8 cellular contexts compared by ENCODE assay signal in genomic region chr15:63381301-63382192, GRCh38. TPM values are rescaled to one million over a fixed set of nuclear protein-coding genes. Genes with fewer than 3 reads are reported as not detected.
DNase-seq lines count a peak whose midpoint lies in the region; ATAC-seq and TF ChIP-seq lines count a peak whose summit lies in the region.

Gene CA12 (minus strand): TSS chr15:63381846. CDS start chr15:63381720, 126 bp downstream.

- H3K27me3 ChIP-seq in mucosa of stomach (ENCODE audit: control insufficient read depth, insufficient read depth, low read length) (peaks cover 17% of the 10 kb centered on the region), aorta (ENCODE audit: control insufficient read depth in 1 of 2, insufficient read depth in 2 of 2, low read length in 1 of 2) (no peaks in the 10 kb centered on the region)

- peak within 1 kb of the TSS; percentile 56 for H3K4me3 Mint-ChIP-seq in T-helper 1 cell treated with Interleukin-12 subunit alpha and Interleukin-12 subunit beta and Interleukin-4 antibody, amounts not matched to agents 30 μg/mL and 1 μg/mL, for 36 hours

- H3K27me3 Mint-ChIP-seq in T-helper 1 cell treated with Interleukin-12 subunit alpha and Interleukin-12 subunit beta and Interleukin-4 antibody, amounts not matched to agents 30 μg/mL and 1 μg/mL, for 36 hours (ENCODE audit: low read depth) = peaks cover 64% of the 10 kb centered on the region

- H3K4me1 ChIP-seq in mucosa of stomach (ENCODE audit: control insufficient read depth, insufficient read depth, low read length) (peaks cover 15% of the 10 kb centered on the region), aorta (ENCODE audit: control insufficient read depth in 1 of 2, insufficient read depth in 2 of 2, low read length in 2 of 2) (no peaks in the 10 kb centered on the region)

- DNase-seq in T-helper 1 cell (no peak), epithelial cell of prostate (ENCODE audit: low read depth, low spot score) (no peak), aorta (peak; percentile 58 to 81), putamen (ENCODE audit: low spot score) (no peak)

- H3K27ac ChIP-seq in epithelial cell of prostate (peak within 1 kb of the TSS; percentile 48), aorta (ENCODE audit: low read depth in 1 of 2, low read length in 2 of 2) (no peak within 1 kb of the TSS)

- 1% methylated on average over 54 to 58 of the region's 58 CpGs for WGBS in aorta, 2 donors

- H3K4me1 Mint-ChIP-seq in T-helper 1 cell treated with Interleukin-12 subunit alpha and Interleukin-12 subunit beta and Interleukin-4 antibody, amounts not matched to agents 30 μg/mL and 1 μg/mL, for 36 hours (ENCODE audit: low read depth) = peaks cover 12% of the 10 kb centered on the region

- H3K9me3 ChIP-seq in mucosa of stomach (ENCODE audit: control insufficient read depth, low read length) (no peaks in the 10 kb centered on the region), aorta (ENCODE audit: control insufficient read depth, low read length) (no peaks in the 10 kb centered on the region)

- peak; percentile 75 for ATAC-seq in SK-N-SH treated with all-trans-retinoic acid at 6 μM for 48 hours
- ATAC-seq in aorta (ENCODE audit: low FRiP score) = peak; percentile 78
- no peak for ATAC-seq in HG03469 (IDR thresholded peaks at IDR 0.05; ENCODE audit: unreplicated experiment)

- intact Hi-C loops in aorta (cut with DNase I) = no loop called here

- no peaks in the 10 kb centered on the region for H3K36me3 Mint-ChIP-seq in T-helper 1 cell treated with Interleukin-12 subunit alpha and Interleukin-12 subunit beta and Interleukin-4 antibody, amounts not matched to agents 30 μg/mL and 1 μg/mL, for 36 hours (ENCODE audit: low read depth)

- H3K4me3 ChIP-seq in mucosa of stomach (ENCODE audit: low read length) = peak within 1 kb of the TSS; percentile 44
- H3K4me3 ChIP-seq in aorta (ENCODE audit: low read length in 2 of 2) = peak within 1 kb of the TSS; percentile 46 to 58

- H3K27ac Mint-ChIP-seq in T-helper 1 cell treated with Interleukin-12 subunit alpha and Interleukin-12 subunit beta and Interleukin-4 antibody, amounts not matched to agents 30 μg/mL and 1 μg/mL, for 36 hours = no peak within 1 kb of the TSS

- H3K9ac ChIP-seq in mucosa of stomach (ENCODE audit: low read length) = peak within 1 kb of the TSS; percentile 56

- H3K36me3 ChIP-seq in mucosa of stomach (ENCODE audit: control insufficient read depth, insufficient read depth, low read length) (no peaks in the 10 kb centered on the region), aorta (ENCODE audit: control insufficient read depth in 1 of 2, insufficient read depth in 2 of 2, low read length in 1 of 2) (no peaks in the 10 kb centered on the region)

- no peaks in the 10 kb centered on the region for H3K9me3 Mint-ChIP-seq in T-helper 1 cell treated with Interleukin-12 subunit alpha and Interleukin-12 subunit beta and Interleukin-4 antibody, amounts not matched to agents 30 μg/mL and 1 μg/mL, for 36 hours

TF ChIP-seq in SK-N-SH treated with all-trans-retinoic acid at 6 μM for 48 hours, 23 proteins besides CTCF, POLR2A, EP300 and RAD21:
- no peak for TF ChIP-seq TOX (CRISPR knock-in tag; IDR thresholded peaks at IDR 0.05; ENCODE audit: borderline replicate concordance)
- no peak for TF ChIP-seq ZNF565 (CRISPR knock-in tag; conservative IDR thresholded peaks at IDR 0.05; ENCODE audit: low read depth)
TF ChIP-seq in SK-N-SH treated with all-trans-retinoic acid at 6 μM for 48 hours: peak in this region for 0.

RNA-seq across cellular contexts. Expression of gene CA12, which starts in this region (rescaled TPM):
- 10 to 100 TPM; 11.0 to 29.7 TPM for total RNA-seq in aorta
- polyA plus RNA-seq in aorta = 1 to 10 TPM; 2.7 to 4.5 TPM

Comparison
In these comparisons a context has a peak if more than half of its experiments do, and no peak if none do; other contexts are left out.
1. DNase-seq: peak in aorta (2 of 2); none in T-helper 1 cell (0 of 5), epithelial cell of prostate (single experiment) and putamen (single experiment).